ENCODE assay signal across 1 cellular context in genomic region chr9:2013688-2014087, GRCh38.
TF ChIP-seq lines count a peak whose summit lies in the region.

No MANE protein-coding gene starts in this region.

TF ChIP-seq in WTC11, 78 proteins besides CTCF, POLR2A, EP300 and RAD21 (continued from another document):
- TF ChIP-seq ERG (CRISPR knock-in tag; IDR thresholded peaks at IDR 0.05) (no peak), ARID4B (CRISPR knock-in tag; IDR thresholded peaks at IDR 0.05; ENCODE audit: borderline replicate concordance) (no peak), PREB (CRISPR knock-in tag; IDR thresholded peaks at IDR 0.05; ENCODE audit: borderline replicate concordance) (no peak)
